In genomic region chr20:57124346-57124745, GRCh38 we compare ENCODE assay signal across 19 cellular contexts.
DNase-seq lines count a peak whose midpoint lies in the region; ATAC-seq and TF ChIP-seq lines count a peak whose summit lies in the region.
"Had no signal": no experiment of that assay in that cellular context is flagged by ENCODE, and none has a peak within 500 bp of the region (broad histone marks: within the 10 kb centered on the region; RNA-seq: fewer than 3 reads in every experiment).

No MANE protein-coding gene starts in this region.

- intact Hi-C loops in OCI-LY7 (cut with micrococcal nuclease; ENCODE audit: unreplicated experiment), result no loop called here

- H3K4me3 ChIP-seq in OCI-LY7 (ENCODE audit: low read depth, low read length, poor library complexity, severe bottlenecking), result no peak overlapping the region
- H3K4me3 ChIP-seq: Peyer's patch, SJSA1 had no signal

- CTCF ChIA-PET in OCI-LY7 (lab: Charles Lee; ENCODE audit: unreplicated experiment), result no interaction called here

- H3K36me3 ChIP-seq in OCI-LY7 (ENCODE audit: insufficient read depth, low read length), result no peaks in the 10 kb centered on the region
- H3K36me3 ChIP-seq: Peyer's patch, SJSA1 had no signal

- H3K4me1 ChIP-seq in OCI-LY7 (ENCODE audit: insufficient read depth, low read length, poor library complexity, severe bottlenecking), result peaks cover 30% of the 10 kb centered on the region
- H3K4me1 ChIP-seq: Peyer's patch, SJSA1 had no signal

- no peaks in the 10 kb centered on the region for H3K79me2 ChIP-seq in OCI-LY7 (ENCODE audit: insufficient read depth, low read depth, low read length)

- peak overlapping the region; percentile 39 for H3K4me2 ChIP-seq in OCI-LY7 (ENCODE audit: low read length)

- no peak overlapping the region for H2AFZ ChIP-seq in OCI-LY7 (ENCODE audit: low read length)

- ATAC-seq in HG03432 (IDR thresholded peaks at IDR 0.05; ENCODE audit: unreplicated experiment), result no peak
- no peak for ATAC-seq in GM21723 (IDR thresholded peaks at IDR 0.05; ENCODE audit: unreplicated experiment)
- ATAC-seq: CD8-positive, alpha-beta T cell; HCT116 had no signal

- no peak overlapping the region for H3K27ac ChIP-seq in OCI-LY7 (ENCODE audit: low read depth, low read length, poor library complexity, severe bottlenecking)
- H3K27ac ChIP-seq: Peyer's patch, SJSA1 had no signal

- POLR2A ChIA-PET in OCI-LY7 (lab: Charles Lee), result no interaction called here

- DNase-seq in DMS79 treated with DMSO at 0.1 percent for 48 hours (lab: John Stamatoyannopoulos, UW) (peak; percentile 82), M059J (ENCODE audit: low read depth) (peak; percentile 37), OCI-LY7 (ENCODE audit: low spot score) (no peak), A172 (ENCODE audit: low spot score) (no peak)
- DNase-seq: ACHN; C1 segment of cervical spinal cord; CD8-positive, alpha-beta T cell; Karpas-422; NCI-H1048; NCI-H1417 treated with DMSO at 0.1 percent for 48 hours; NCI-H2107; NK-92 treated with Interleukin-12 subunit alpha and Interleukin-12 subunit beta, amount 100 ng/mL, for 24 hours; Peyer's patch; T-helper 9 cell had no signal

- BruUV-seq in OCI-LY7 (replicated peaks; lab: Mats Ljungman, UMichigan), result no TSS peak

- TF ChIP-seq CTCF in OCI-LY7 (conservative IDR thresholded peaks at IDR 0.05; ENCODE audit: low read length) (no peak), subcutaneous adipose tissue (IDR thresholded peaks at IDR 0.05; ENCODE audit: low read depth) (peak; percentile 12)

- no peaks in the 10 kb centered on the region for H3K9me2 ChIP-seq in OCI-LY7 (ENCODE audit: insufficient read depth, low read length)

- no peaks in the 10 kb centered on the region for H3K9me3 ChIP-seq in OCI-LY7 (ENCODE audit: low read length)
- H3K9me3 ChIP-seq: SJSA1 had no signal

- no peaks in the 10 kb centered on the region for H4K20me1 ChIP-seq in OCI-LY7 (ENCODE audit: insufficient read depth, low read length)

Comparison
In these comparisons a context has a peak if more than half of its experiments do, and no peak if none do; other contexts are left out.
1. DNase-seq: peak in DMS79 treated with DMSO at 0.1 percent for 48 hours (single experiment) and M059J (single experiment); none in OCI-LY7 (single experiment) and A172 (single experiment).